Comparison of ENCODE assay signal across 9 cellular contexts in the genomic region with DNA sequence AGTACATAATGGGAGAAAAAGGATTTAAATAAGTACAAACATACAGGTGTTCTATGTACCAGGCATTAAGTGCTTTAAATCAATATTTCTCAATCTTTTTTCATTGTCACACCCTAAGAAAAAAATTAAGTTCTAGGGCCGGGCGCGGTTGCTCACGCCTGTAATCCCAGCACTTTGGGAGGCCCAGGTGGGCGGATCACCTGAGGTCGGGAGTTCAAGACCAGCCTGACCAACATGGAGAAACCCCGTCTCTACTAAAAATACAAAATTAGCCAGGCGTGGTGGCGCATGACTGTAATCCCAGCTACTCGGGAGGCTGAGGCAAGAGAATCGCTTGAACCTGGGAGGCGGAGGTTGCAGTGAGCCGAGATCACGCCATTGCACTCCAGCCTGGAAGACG. TPM values are rescaled to one million over a fixed set of nuclear protein-coding genes. Genes with fewer than 3 reads are reported as not detected.
DNase-seq lines count a peak whose midpoint lies in the region; FAIRE-seq and TF ChIP-seq lines count a peak whose summit lies in the region.
"Not testable (repeated sequence)": the region's sequence is repeated elsewhere in the genome, so short reads cannot be mapped to it uniquely, and the experiment has no call there.
"Had no signal": no experiment of that assay in that cellular context is flagged by ENCODE, and none has a peak within 500 bp of the region (broad histone marks: within the 10 kb centered on the region; RNA-seq: fewer than 3 reads in every experiment).

No MANE protein-coding gene starts in this region.

- H3K36me3 Mint-ChIP-seq in HFFc6 (ENCODE audit: low read depth); activated naive CD8-positive, alpha-beta T cell: not testable (repeated sequence)

- not testable (repeated sequence) for H3K9me3 ChIP-seq in SK-N-SH; H1 (ENCODE audit: insufficient read depth in 2 of 2, low read depth in 1 of 2, low read length in 1 of 2); iPS-20b (ENCODE audit: insufficient read depth, low read depth, low read length); neural cell (ENCODE audit: low read length); stomach

- H3K4me3 ChIP-seq in AG10803 (ENCODE audit: low read length) (peak overlapping the region; percentile 77), SK-N-SH (ENCODE audit: low read depth in 2 of 2, low read length in 1 of 2) (peak overlapping the region; percentile 75 to 99), H1 (ENCODE audit: extremely low read depth in 1 of 4, insufficient read depth in 2 of 4, low read depth in 3 of 4, low read length in 4 of 4) (peak overlapping the region; percentile 78 to 90 (median 83); a peak in 7 of 8 replicates), iPS-20b (ENCODE audit: low read length) (peak overlapping the region; percentile 99), neural cell (ENCODE audit: low read length) (peak overlapping the region; percentile 97), stomach (peak overlapping the region; percentile 65 to 90 (median 86))

- 57% methylated on average over 15 of the region's 15 CpGs for WGBS in SK-N-SH (ENCODE audit: low lambda C conversion rate)
- 92% methylated on average over 15 of the region's 15 CpGs; no CpG with 5 or more reads in 1 of the 2 experiments for WGBS in H1 (ENCODE audit: extremely low coverage in 1 of 2, insufficient coverage in 1 of 2, insufficient read length in 1 of 2, insufficient replicate concordance in 2 of 2, low coverage in 1 of 2, low lambda C conversion rate in 2 of 2, missing lambda C conversion rate in 1 of 2), 2 experiments
- 42 to 67% (median 57%) methylated on average over 15 of the region's 15 CpGs for WGBS in stomach, 5 donors

- not testable (repeated sequence) for H3K9me3 Mint-ChIP-seq in HFFc6; activated naive CD8-positive, alpha-beta T cell (ENCODE audit: low read depth)

- peaks cover 32 to 44% of the 10 kb centered on the region in 2 experiments for H3K36me3 ChIP-seq in SK-N-SH (replicated peaks in 1 of 2; ENCODE audit: control insufficient read depth in 1 of 2, insufficient read depth in 2 of 2, low read length in 1 of 2)
- peaks cover 2 to 31% (median 22%) of the 10 kb centered on the region in 4 experiments; a peak in 7 of 8 replicates for H3K36me3 ChIP-seq in H1 (ENCODE audit: control insufficient read depth in 2 of 4, insufficient read depth in 4 of 4, low read length in 3 of 4)
- peaks cover 44% of the 10 kb centered on the region for H3K36me3 ChIP-seq in iPS-20b (ENCODE audit: insufficient read depth, low read depth, low read length)
- H3K36me3 ChIP-seq in neural cell (ENCODE audit: insufficient read depth, low read length): not testable (repeated sequence)
- peaks cover 35 to 46% (median 45%) of the 10 kb centered on the region in 4 donors for H3K36me3 ChIP-seq in stomach

- H3F3A ChIP-seq in SK-N-SH (replicated peaks; ENCODE audit: insufficient read depth); neural cell (ENCODE audit: insufficient read depth, low read length, poor library complexity, severe bottlenecking): not testable (repeated sequence)

- H2AK5ac ChIP-seq in H1 (ENCODE audit: low read depth, low read length): not testable (repeated sequence)

- not testable (repeated sequence) for H3K23me2 ChIP-seq in H1 (ENCODE audit: low read depth, low read length)

- TF ChIP-seq CTCF in AG10803 (conservative IDR thresholded peaks at IDR 0.05; ENCODE audit: low read length); HFFc6 (IDR thresholded peaks at IDR 0.05); SK-N-SH (IDR thresholded peaks at IDR 0.05); H1 (IDR thresholded peaks at IDR 0.05; ENCODE audit: control extremely low read depth in 1 of 3, insufficient read depth in 1 of 3, low read depth in 1 of 3, low read length in 3 of 3); neural cell (IDR thresholded peaks at IDR 0.05; ENCODE audit: poor library complexity, severe bottlenecking); stomach (IDR thresholded peaks at IDR 0.05): not testable (repeated sequence)

- not testable (repeated sequence) for H2BK12ac ChIP-seq in H1 (ENCODE audit: low read depth, low read length)

- H4K5ac ChIP-seq in H1 (ENCODE audit: insufficient read length, low read depth, low read length): not testable (repeated sequence)

- H4K91ac ChIP-seq in H1 (replicated peaks; ENCODE audit: insufficient read length, low read length): not testable (repeated sequence)

- peak overlapping the region; percentile 97 for H2AFZ ChIP-seq in SK-N-SH (ENCODE audit: low read depth)
- not testable (repeated sequence) for H2AFZ ChIP-seq in H1 (ENCODE audit: low read length); neural cell (ENCODE audit: low read depth, low read length)

- not testable (repeated sequence) for TF ChIP-seq POLR2A in H1 (IDR thresholded peaks at IDR 0.05; ENCODE audit: control extremely low read depth in 1 of 2, low read depth in 2 of 2, low read length in 2 of 2); stomach (IDR thresholded peaks at IDR 0.05)

- H4K8ac ChIP-seq in H1 (ENCODE audit: extremely low read depth, insufficient read depth, low read length): not testable (repeated sequence)

- H3K23ac ChIP-seq in H1 (ENCODE audit: insufficient read length): not testable (repeated sequence)

- not testable (repeated sequence) for H2BK5ac ChIP-seq in H1 (ENCODE audit: low read depth, low read length)

- H3K79me2 ChIP-seq in SK-N-SH (ENCODE audit: insufficient read depth) (peaks cover 35% of the 10 kb centered on the region), H1 (ENCODE audit: control insufficient read depth in 1 of 2, insufficient read depth in 2 of 2, low read length in 2 of 2) (peaks cover 0 to 12% of the 10 kb centered on the region in 2 experiments; a peak in 2 of 4 replicates), neural cell (replicated peaks; ENCODE audit: insufficient read depth, low read length) (peaks cover 13% of the 10 kb centered on the region)

- H3K4me1 ChIP-seq in SK-N-SH (ENCODE audit: control insufficient read depth in 1 of 2, insufficient read depth in 2 of 2, low read depth in 1 of 2, low read length in 1 of 2): peaks cover 6 to 15% of the 10 kb centered on the region in 2 experiments; a peak in 3 of 4 replicates
- not testable (repeated sequence) for H3K4me1 ChIP-seq in H1 (replicated peaks in 1 of 4; ENCODE audit: control insufficient read depth in 3 of 4, insufficient read depth in 4 of 4, low read length in 3 of 4); iPS-20b (ENCODE audit: insufficient read depth, low read length)
- H3K4me1 ChIP-seq in stomach: peaks cover 17 to 38% (median 32%) of the 10 kb centered on the region in 4 donors

- not testable (repeated sequence) for TF ChIP-seq RAD21 in SK-N-SH (IDR thresholded peaks at IDR 0.05; ENCODE audit: low read length); H1 (IDR thresholded peaks at IDR 0.05 in 1 of 2, conservative IDR thresholded peaks at IDR 0.05 in 1 of 2; ENCODE audit: low read depth in 2 of 2, low read length in 2 of 2); neural cell (conservative IDR thresholded peaks at IDR 0.05)

- H3K27me3 Mint-ChIP-seq in HFFc6 (ENCODE audit: insufficient read depth); activated naive CD8-positive, alpha-beta T cell: not testable (repeated sequence)

- not testable (repeated sequence) for H2BK15ac ChIP-seq in H1 (ENCODE audit: low read length)

- H3K14ac ChIP-seq in H1 (ENCODE audit: insufficient read length): not testable (repeated sequence)

- not testable (repeated sequence) for H3K27ac Mint-ChIP-seq in HFFc6
- peak overlapping the region; percentile 100 for H3K27ac Mint-ChIP-seq in activated naive CD8-positive, alpha-beta T cell

- not testable (repeated sequence) for H3K27me3 ChIP-seq in SK-N-SH (ENCODE audit: insufficient read depth); H1 (replicated peaks in 1 of 4; ENCODE audit: control insufficient read depth in 3 of 4, extremely low read depth in 1 of 4, insufficient read depth in 3 of 4, low read length in 3 of 4); iPS-20b (ENCODE audit: insufficient read depth, low read length); neural cell (ENCODE audit: insufficient read depth, low read depth, low read length); stomach

- not testable (repeated sequence) for H3K56ac ChIP-seq in H1 (replicated peaks; ENCODE audit: insufficient read length, low read depth, low read length)

- not testable (repeated sequence) for H2BK120ac ChIP-seq in H1 (replicated peaks; ENCODE audit: low read depth, low read length)

- not testable (repeated sequence) for H3K18ac ChIP-seq in H1 (ENCODE audit: extremely low read depth, low read length)

- not testable (repeated sequence) for DNase-seq in AG10803 (ENCODE audit: low read depth); HFFc6; SK-N-SH; H1 (ENCODE audit: low read depth in 1 of 2, low spot score in 2 of 2); stomach

- H3K4me2 ChIP-seq in SK-N-SH: peak overlapping the region; percentile 90
- peak overlapping the region; percentile 76 to 86; a peak in 3 of 4 replicates for H3K4me2 ChIP-seq in H1 (ENCODE audit: insufficient read depth in 1 of 2, low read depth in 2 of 2, low read length in 2 of 2)
- peak overlapping the region; percentile 60 for H3K4me2 ChIP-seq in neural cell (ENCODE audit: low read length)

- intact Hi-C loops in stomach (cut with DNase I; ENCODE audit: low total_unique reads): loop anchor here (10.0 kb wide), 1 partner anchor 62 kb away; no protein-coding TSS in a partner anchor

- not testable (repeated sequence) for FAIRE-seq in H1 (lab: Jason Lieb, UNC)

- not testable (repeated sequence) for H3K9me2 ChIP-seq in SK-N-SH; neural cell (ENCODE audit: insufficient read depth, low read length)

- not testable (repeated sequence) for TF ChIP-seq EP300 in SK-N-SH (IDR thresholded peaks at IDR 0.05; ENCODE audit: borderline replicate concordance in 1 of 2, low read depth in 1 of 2, low read length in 1 of 2); H1 (IDR thresholded peaks at IDR 0.05; ENCODE audit: borderline replicate concordance in 1 of 2, low read depth in 2 of 2, low read length in 2 of 2); neural cell (conservative IDR thresholded peaks at IDR 0.05; ENCODE audit: poor library complexity, severe bottlenecking); stomach (IDR thresholded peaks at IDR 0.05)

- not testable (repeated sequence) for H3K4ac ChIP-seq in H1 (replicated peaks; ENCODE audit: insufficient read length, low read depth, low read length)

- peaks cover 19% of the 10 kb centered on the region for H3K4me1 Mint-ChIP-seq in HFFc6 (ENCODE audit: low read depth)
- H3K4me1 Mint-ChIP-seq in activated naive CD8-positive, alpha-beta T cell (ENCODE audit: low read depth): peaks cover 27% of the 10 kb centered on the region

- H4K20me1 ChIP-seq in SK-N-SH (ENCODE audit: insufficient read depth); H1 (replicated peaks in 1 of 2; ENCODE audit: control insufficient read depth in 1 of 2, insufficient read depth in 2 of 2, low read length in 2 of 2); neural cell (ENCODE audit: insufficient read depth): not testable (repeated sequence)

- H2BK20ac ChIP-seq in H1 (ENCODE audit: low read length): not testable (repeated sequence)

- CTCF ChIA-PET in SK-N-SH (lab: Yijun Ruan, JAX) (interaction anchor here (0.7 to 4.2 kb wide), 4 partner anchors 54 to 203 kb away, joined by 3 to 44 read pairs (median 4); no protein-coding TSS in a partner anchor), H1 (lab: Charles Lee; ENCODE audit: partially characterized antibody) (interaction anchor here (1.0 to 22.7 kb wide), 2 partner anchors 39 to 199 kb away, joined by 3 to 828 read pairs; a partner anchor contains a TSS)

- POLR2A ChIA-PET in SK-N-SH (lab: Yijun Ruan, JAX): not testable (repeated sequence)
- POLR2A ChIA-PET in H1 (lab: Charles Lee; ENCODE audit: partially characterized antibody): interaction anchor here (1.1 to 3.3 kb wide), 4 partner anchors 10 to 67 kb away, joined by 3 to 10 read pairs (median 6); a partner anchor contains a TSS

- not testable (repeated sequence) for H3K27ac ChIP-seq in SK-N-SH (ENCODE audit: low read depth in 2 of 2, low read length in 1 of 2); H1 (ENCODE audit: low read depth, low read length); iPS-20b (ENCODE audit: low read length); neural cell (ENCODE audit: low read length)
- H3K27ac ChIP-seq in stomach: peak overlapping the region in 4 of 5 donors; percentile 92 to 97 (median 96)

- H3K4me3 Mint-ChIP-seq in HFFc6: peak overlapping the region; percentile 97
- H3K4me3 Mint-ChIP-seq in activated naive CD8-positive, alpha-beta T cell: peak overlapping the region; percentile 100

- not testable (repeated sequence) for H3K79me1 ChIP-seq in H1 (ENCODE audit: low read depth, low read length)

- H3K9ac ChIP-seq in SK-N-SH (peak overlapping the region; percentile 93), iPS-20b (ENCODE audit: low read depth, low read length) (peak overlapping the region; percentile 99; the same call in 1 of the 2 replicates)
- not testable (repeated sequence) for H3K9ac ChIP-seq in H1 (replicated peaks in 1 of 4; ENCODE audit: extremely low read depth in 1 of 4, low read depth in 3 of 4, low read length in 3 of 4); neural cell (ENCODE audit: low read length)

RNA-seq across cellular contexts. Expression of a gene that starts 1.1 kb away (rescaled TPM):
- 100 to 1,000 TPM; 166 to 181 (median 172) TPM for total RNA-seq in HFFc6 (2021; fragmentation: NEBNext Ultra II Directional; extraction: Animal tissue kit (Norgen Biotek cat#: 25700))
- polyA plus RNA-seq in SK-N-SH (2012; rRNA removed): 442 and 636 TPM in 2 replicates
- 477 and 520 TPM in 2 replicates for polyA plus RNA-seq in SK-N-SH (2012; cell fraction: cytosol; rRNA removed)
- 159 and 164 TPM in 2 replicates for polyA plus RNA-seq in SK-N-SH (2012; cell fraction: nucleus; rRNA removed)
- 84.4 and 91.9 TPM in 2 replicates for total RNA-seq in H1 (2021; fragmentation: NEBNext Ultra II Directional; extraction: Animal tissue kit (Norgen Biotek cat#: 25700))
- polyA plus RNA-seq in H1 (2011; rRNA removed): 177 and 297 TPM in 2 replicates
- 184 TPM for polyA plus RNA-seq in H1 (2011; cell fraction: cytosol; rRNA removed)
- 93.7 TPM for polyA plus RNA-seq in H1 (2011; cell fraction: nucleus; rRNA removed)
- polyA plus RNA-seq in H1 (2012, experiment 1 of 2): 116 to 164 TPM (median 142 TPM) in 4 replicates
- polyA plus RNA-seq in H1 (2012, experiment 2 of 2): 67.4 TPM
- 117 TPM for polyA plus RNA-seq in H1 (2013, experiment 1 of 2)
- polyA plus RNA-seq in H1 (2013, experiment 2 of 2): 125 TPM
- 57.6 and 83.0 TPM in 2 replicates for polyA minus RNA-seq in H1 (2011; rRNA and poly(A)+ RNA removed)
- polyA minus RNA-seq in H1 (2011; cell fraction: cytosol; rRNA and poly(A)+ RNA removed): 33.0 TPM
- 29.9 TPM for polyA minus RNA-seq in H1 (2011; cell fraction: nucleus; rRNA and poly(A)+ RNA removed)
- 102 and 111 TPM in 2 replicates for polyA plus RNA-seq in neural cell
- 24.1 and 24.5 TPM in 2 replicates for polyA minus RNA-seq in neural cell
- 10 to 100 TPM in 3 of 5 donors, 1 to 10 TPM in 1, not detected in 1; 8.5 to 48.8 (median 18.6) TPM for total RNA-seq in stomach
- 100 to 1,000 TPM; 269 to 440 (median 318) TPM for polyA plus RNA-seq in stomach

RNA-seq across cellular contexts. Expression of a gene that starts 15.6 kb away (rescaled TPM):
- total RNA-seq in HFFc6 (2021; fragmentation: NEBNext Ultra II Directional; extraction: Animal tissue kit (Norgen Biotek cat#: 25700)): 10 to 100 TPM; 14.7 to 25.2 (median 21.5) TPM
- polyA plus RNA-seq in SK-N-SH (2012; rRNA removed) (3.0 and 5.2 TPM in 2 replicates), H1 (2011; rRNA removed) (0.20 and 0.30 TPM in 2 replicates), neural cell (0.50 and 1.2 TPM in 2 replicates), stomach (1 to 10 TPM; 1.7 to 8.7 (median 2.6) TPM)
- 5.5 and 5.8 TPM in 2 replicates for polyA plus RNA-seq in SK-N-SH (2012; cell fraction: cytosol; rRNA removed)
- polyA plus RNA-seq in SK-N-SH (2012; cell fraction: nucleus; rRNA removed): 1.4 and 3.2 TPM in 2 replicates
- 0.33 and 0.43 TPM in 2 replicates for total RNA-seq in H1 (2021; fragmentation: NEBNext Ultra II Directional; extraction: Animal tissue kit (Norgen Biotek cat#: 25700))
- 0.21 TPM for polyA plus RNA-seq in H1 (2011; cell fraction: cytosol; rRNA removed)
- polyA plus RNA-seq in H1 (2011; cell fraction: nucleus; rRNA removed): 0.13 TPM
- polyA plus RNA-seq in H1 (2012, experiment 1 of 2): 0.26 to 0.43 TPM (median 0.33 TPM) in 4 replicates
- 0.20 TPM for polyA plus RNA-seq in H1 (2012, experiment 2 of 2)
- 0.39 TPM for polyA plus RNA-seq in H1 (2013, experiment 1 of 2)
- 0.59 TPM for polyA plus RNA-seq in H1 (2013, experiment 2 of 2)
- 0.22 and 0.44 TPM in 2 replicates for polyA minus RNA-seq in H1 (2011; rRNA and poly(A)+ RNA removed)
- polyA minus RNA-seq in H1 (2011; cell fraction: cytosol; rRNA and poly(A)+ RNA removed): not detected
- 1.5 TPM for polyA minus RNA-seq in H1 (2011; cell fraction: nucleus; rRNA and poly(A)+ RNA removed)
- 0.46 and 0.49 TPM in 2 replicates for polyA minus RNA-seq in neural cell
- total RNA-seq in stomach: 10 to 100 TPM in 1 of 5 donors, 1 to 10 TPM in 2, under 1 TPM in 1, not detected in 1; 0.89 to 11.1 (median 3.8) TPM

RNA-seq across cellular contexts. Expression of a gene that starts 44.5 kb away (rescaled TPM):
- not detected for total RNA-seq in HFFc6 (2021; fragmentation: NEBNext Ultra II Directional; extraction: Animal tissue kit (Norgen Biotek cat#: 25700))
- polyA plus RNA-seq in SK-N-SH (2012; rRNA removed) (not detected in 2 replicates), H1 (2011; rRNA removed) (0.12 and 0.20 TPM in 2 replicates), neural cell (0.54 and 1.5 TPM in 2 replicates), stomach (1 to 10 TPM in 1 of 3 donors, not detected in 2; 1.5 TPM)
- polyA plus RNA-seq in SK-N-SH (2012; cell fraction: cytosol; rRNA removed): 0.01 TPM in 1 of 2 replicates, not detected in the other
- polyA plus RNA-seq in SK-N-SH (2012; cell fraction: nucleus; rRNA removed): 0.04 TPM in 1 of 2 replicates, not detected in the other
- total RNA-seq in H1 (2021; fragmentation: NEBNext Ultra II Directional; extraction: Animal tissue kit (Norgen Biotek cat#: 25700)): not detected in 2 replicates
- polyA plus RNA-seq in H1 (2011; cell fraction: cytosol; rRNA removed): not detected
- polyA plus RNA-seq in H1 (2011; cell fraction: nucleus; rRNA removed): 0.24 TPM
- 0.13 TPM in 1 of 4 replicates, not detected in the others for polyA plus RNA-seq in H1 (2012, experiment 1 of 2)
- polyA plus RNA-seq in H1 (2012, experiment 2 of 2): not detected
- not detected for polyA plus RNA-seq in H1 (2013, experiment 1 of 2)
- polyA plus RNA-seq in H1 (2013, experiment 2 of 2): not detected
- polyA minus RNA-seq in H1 (2011; rRNA and poly(A)+ RNA removed): 0.25 TPM in 1 of 2 replicates, not detected in the other
- polyA minus RNA-seq in H1 (2011; cell fraction: cytosol; rRNA and poly(A)+ RNA removed): not detected
- polyA minus RNA-seq in H1 (2011; cell fraction: nucleus; rRNA and poly(A)+ RNA removed): not detected
- polyA minus RNA-seq in neural cell: not detected in 2 replicates
- not detected for total RNA-seq in stomach
- total RNA-seq: LHCN-M2 had no signal
